In genomic region chr11:9878936-9879335, GRCh38 we compare ENCODE assay signal across 30 cellular contexts.
"Had no signal": no experiment of that assay in that cellular context is flagged by ENCODE, and none has a peak within 500 bp of the region (broad histone marks: within the 10 kb centered on the region; RNA-seq: fewer than 3 reads in every experiment).

No MANE protein-coding gene starts in this region.

- H3K4me1 ChIP-seq: breast epithelium, Peyer's patch had no signal

- H3K36me3 ChIP-seq: breast epithelium, Peyer's patch had no signal

- H3K4me3 ChIP-seq: breast epithelium, Peyer's patch had no signal

- H3K9me3 ChIP-seq: breast epithelium had no signal

- H3K27ac ChIP-seq: breast epithelium, Peyer's patch, VCaP had no signal

- DNase-seq: activated B cell treated with CpG ODN at 0.5 μM for 24 hours; activated CD4-positive, alpha-beta memory T cell treated with anti-CD3 and anti-CD28 coated beads, Interleukin-2, amount 10 ng/mL, durations not matched to agents 7 days and 5 days; activated CD4-positive, alpha-beta T cell treated with anti-CD3 and anti-CD28 coated beads for 1 hour; activated CD4-positive, alpha-beta T cell treated with anti-CD3 and anti-CD28 coated beads for 48 hours; activated CD8-positive, alpha-beta memory T cell treated with anti-CD3 and anti-CD28 coated beads for 24 hours; activated CD8-positive, alpha-beta memory T cell treated with anti-CD3 and anti-CD28 coated beads, Interleukin-2, amount 10 ng/mL, durations not matched to agents 7 days and 5 days; activated CD8-positive, alpha-beta memory T cell treated with anti-CD3 and anti-CD28 coated beads, Interleukin-2, amount 50 U/mL, for 48 hours; activated effector memory CD4-positive, alpha-beta T cell treated with Interleukin-2 at 50 U/mL for 16 hours; activated naive CD4-positive, alpha-beta T cell treated with anti-CD3 and anti-CD28 coated beads, Interleukin-2, amount 10 ng/mL, durations not matched to agents 7 days and 5 days; activated naive CD8-positive, alpha-beta T cell treated with anti-CD3 and anti-CD28 coated beads, Interleukin-2, amount 50 U/mL, for 24 hours; activated T-cell treated with anti-CD3 and anti-CD28 coated beads, Interleukin-2, amount 50 U/mL, for 48 hours; amniotic stem cell; aorta; MM.1S; MV-4-11; NCI-H1092; NCI-H1436 treated with DMSO at 0.1 percent for 48 hours; NCI-H1694 treated with DMSO at 0.1 percent for 48 hours; NCI-H2029; NCI-H345; NCI-H524 treated with DMSO at 0.1 percent for 48 hours; Peyer's patch; Right ventricle myocardium superior; RPMI8226; SW 1271; T-helper 1 cell; T-helper 2 cell; T-helper 9 cell had no signal

- H3K27me3 ChIP-seq: breast epithelium, Peyer's patch had no signal

- ATAC-seq: activated CD8-positive, alpha-beta memory T cell treated with anti-CD3 and anti-CD28 coated beads, Interleukin-2, amount 10 ng/mL, durations not matched to agents 7 days and 5 days; activated naive CD8-positive, alpha-beta T cell treated with anti-CD3 and anti-CD28 coated beads, Interleukin-2, amount 50 U/mL, for 24 hours had no signal
